In the genomic region with DNA sequence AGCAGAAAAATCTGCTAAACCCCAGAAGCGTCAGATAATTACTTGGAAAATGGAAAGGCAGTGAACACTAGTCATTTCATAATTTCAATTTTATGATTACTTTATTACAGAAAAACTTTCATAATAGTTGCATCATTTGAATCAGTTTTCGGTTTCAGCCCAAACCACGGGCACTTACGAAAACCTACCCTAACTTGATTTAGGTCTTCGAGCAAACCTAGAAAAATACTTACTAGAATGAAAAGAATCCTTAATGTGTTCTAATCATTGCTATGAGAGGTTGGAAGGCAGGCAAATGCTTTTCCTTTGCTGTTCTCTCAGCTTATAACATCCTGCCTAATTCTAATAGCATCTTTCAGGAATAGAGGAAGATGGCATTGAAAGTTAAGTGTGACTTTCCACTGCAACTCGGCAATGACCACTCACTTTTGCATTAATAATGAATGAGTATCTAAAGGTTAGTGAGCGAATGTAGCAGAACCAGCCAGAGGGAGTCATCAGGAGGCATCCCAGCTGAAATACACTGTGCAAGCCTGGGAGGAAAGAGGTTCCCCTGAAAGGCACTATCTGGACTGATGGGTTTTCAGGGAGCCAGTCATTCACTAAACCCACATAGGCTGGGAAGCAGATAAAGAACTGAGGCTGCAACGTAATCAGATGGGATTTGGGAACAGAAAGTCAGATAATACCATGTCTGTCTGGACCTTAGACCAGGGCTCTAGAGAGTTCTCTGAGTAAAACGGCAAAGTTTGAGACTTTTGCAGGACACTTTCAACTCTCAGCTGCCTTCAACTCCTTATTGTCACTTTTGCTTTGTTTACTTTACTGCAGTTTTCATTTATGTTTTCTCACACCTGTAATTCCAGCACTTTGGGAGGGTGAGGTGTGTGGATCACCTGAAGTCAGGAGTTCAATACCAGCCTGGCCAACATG, we compare ENCODE assay signal across 13 cellular contexts.
DNase-seq lines count a peak whose midpoint lies in the region; ATAC-seq and TF ChIP-seq lines count a peak whose summit lies in the region.
"Had no signal": no experiment of that assay in that cellular context is flagged by ENCODE, and none has a peak within 500 bp of the region (broad histone marks: within the 10 kb centered on the region; RNA-seq: fewer than 3 reads in every experiment).

No MANE protein-coding gene starts in this region.

- H3K4me1 Mint-ChIP-seq in activated naive CD8-positive, alpha-beta T cell treated with anti-CD3 and anti-CD28 coated beads, Interleukin-2, amount 10 ng/mL, durations not matched to agents 7 days and 5 days, result peaks cover 42% of the 10 kb centered on the region

- POLR2A ChIA-PET in activated naive CD8-positive, alpha-beta T cell treated with anti-CD3 and anti-CD28 coated beads, Interleukin-2, amount 10 ng/mL, durations not matched to agents 7 days and 5 days (lab: Charles Lee), result interaction anchor here (1.0 to 2.2 kb wide), 4 partner anchors 11 to 288 kb away, joined by 4 to 7 read pairs (median 5); no protein-coding TSS in a partner anchor

- no peaks in the 10 kb centered on the region for H3K4me1 ChIP-seq in upper lobe of right lung
- no peaks in the 10 kb centered on the region for H3K4me1 ChIP-seq in aorta (ENCODE audit: control insufficient read depth in 1 of 2, insufficient read depth in 2 of 2, low read length in 2 of 2)
- H3K4me1 ChIP-seq: uterus had no signal

- no peaks in the 10 kb centered on the region for H3K27me3 ChIP-seq in upper lobe of right lung
- H3K27me3 ChIP-seq in aorta (ENCODE audit: control insufficient read depth in 1 of 2, insufficient read depth in 2 of 2, low read length in 1 of 2), result no peaks in the 10 kb centered on the region
- H3K27me3 ChIP-seq: uterus had no signal

- no peak for TF ChIP-seq CTCF in upper lobe of right lung (IDR thresholded peaks at IDR 0.05)

- H3K9me3 ChIP-seq in upper lobe of right lung (no peaks in the 10 kb centered on the region), aorta (ENCODE audit: control insufficient read depth, low read length) (peaks cover under 1% of the 10 kb centered on the region)
- H3K9me3 ChIP-seq: uterus had no signal

- no peaks in the 10 kb centered on the region for H3K27me3 Mint-ChIP-seq in activated naive CD8-positive, alpha-beta T cell treated with anti-CD3 and anti-CD28 coated beads, Interleukin-2, amount 10 ng/mL, durations not matched to agents 7 days and 5 days

- H3K36me3 Mint-ChIP-seq in activated naive CD8-positive, alpha-beta T cell treated with anti-CD3 and anti-CD28 coated beads, Interleukin-2, amount 10 ng/mL, durations not matched to agents 7 days and 5 days, result peaks cover 62% of the 10 kb centered on the region

- H3K27ac ChIP-seq in upper lobe of right lung (no peak overlapping the region), aorta (ENCODE audit: low read depth in 1 of 2, low read length in 2 of 2) (no peak overlapping the region)
- H3K27ac ChIP-seq: uterus had no signal

- H3K36me3 ChIP-seq in upper lobe of right lung, result no peaks in the 10 kb centered on the region
- no peaks in the 10 kb centered on the region for H3K36me3 ChIP-seq in aorta (ENCODE audit: control insufficient read depth in 1 of 2, insufficient read depth in 2 of 2, low read length in 1 of 2)
- H3K36me3 ChIP-seq: uterus had no signal

- intact Hi-C loops in upper lobe of right lung (cut with DNase I), result loop anchor here (10.0 kb wide), 1 partner anchor 1247 kb away; a partner anchor contains a TSS
- intact Hi-C loops in aorta (cut with DNase I), result no loop called here

- H3K4me3 Mint-ChIP-seq in activated naive CD8-positive, alpha-beta T cell treated with anti-CD3 and anti-CD28 coated beads, Interleukin-2, amount 10 ng/mL, durations not matched to agents 7 days and 5 days, result peak overlapping the region; percentile 58

- peaks cover 26% of the 10 kb centered on the region for H3K9me3 Mint-ChIP-seq in activated naive CD8-positive, alpha-beta T cell treated with anti-CD3 and anti-CD28 coated beads, Interleukin-2, amount 10 ng/mL, durations not matched to agents 7 days and 5 days

- peak; percentile 45 for DNase-seq in stimulated activated CD4-positive, alpha-beta T cell treated with anti-CD3 and anti-CD28 coated beads, Interleukin-1b, Interleukin-23, amount 100 ng/mL, for 48 hours
- DNase-seq in stimulated activated CD4-positive, alpha-beta T cell treated with anti-CD3 and anti-CD28 coated beads, Interleukin-2, amount 100 ng/mL, for 48 hours, result no peak
- DNase-seq in NOMO-1 treated with DMSO at 0.1 percent for 48 hours (lab: John Stamatoyannopoulos, UW; ENCODE audit: unreplicated experiment) (peak; percentile 52), upper lobe of right lung (no peak), NCI-H748 treated with DMSO at 0.1 percent for 48 hours (lab: John Stamatoyannopoulos, UW) (no peak), aorta (no peak)
- DNase-seq in activated naive CD8-positive, alpha-beta T cell treated with anti-CD3 and anti-CD28 coated beads, Interleukin-2, amount 10 ng/mL, durations not matched to agents 7 days and 5 days, result no peak
- DNase-seq: effector CD4-positive, alpha-beta T cell; EL; NCI-H2227 treated with DMSO at 0.1 percent for 48 hours; occipital lobe; uterus had no signal

- H3K27ac Mint-ChIP-seq in activated naive CD8-positive, alpha-beta T cell treated with anti-CD3 and anti-CD28 coated beads, Interleukin-2, amount 10 ng/mL, durations not matched to agents 7 days and 5 days, result peak overlapping the region; percentile 87

- peak; percentile 45 for ATAC-seq in activated naive CD8-positive, alpha-beta T cell treated with anti-CD3 and anti-CD28 coated beads, Interleukin-2, amount 10 ng/mL, durations not matched to agents 7 days and 5 days (ENCODE audit: low read depth)
- ATAC-seq in upper lobe of right lung (peak; percentile 31), HG03354 (IDR thresholded peaks at IDR 0.05; ENCODE audit: poor library complexity, severe bottlenecking, unreplicated experiment) (no peak), aorta (ENCODE audit: low FRiP score) (no peak)

- 85 to 89% methylated on average over 9 of the region's 9 CpGs for WGBS in aorta, 2 donors

- H3K4me3 ChIP-seq in upper lobe of right lung, result no peak overlapping the region
- H3K4me3 ChIP-seq in aorta (ENCODE audit: low read length in 2 of 2), result no peak overlapping the region
- H3K4me3 ChIP-seq: uterus had no signal

Comparison
In these comparisons a context has a peak if more than half of its experiments do, and no peak if none do; other contexts are left out.
1. DNase-seq: peak in stimulated activated CD4-positive, alpha-beta T cell treated with anti-CD3 and anti-CD28 coated beads, Interleukin-1b, Interleukin-23, amount 100 ng/mL, for 48 hours (single experiment) and NOMO-1 treated with DMSO at 0.1 percent for 48 hours (single experiment); none in stimulated activated CD4-positive, alpha-beta T cell treated with anti-CD3 and anti-CD28 coated beads, Interleukin-2, amount 100 ng/mL, for 48 hours (0 of 2), activated naive CD8-positive, alpha-beta T cell treated with anti-CD3 and anti-CD28 coated beads, Interleukin-2, amount 10 ng/mL, durations not matched to agents 7 days and 5 days (single experiment), upper lobe of right lung (single experiment), NCI-H748 treated with DMSO at 0.1 percent for 48 hours (single experiment) and aorta (0 of 2).
2. ATAC-seq: peak in activated naive CD8-positive, alpha-beta T cell treated with anti-CD3 and anti-CD28 coated beads, Interleukin-2, amount 10 ng/mL, durations not matched to agents 7 days and 5 days (single experiment) and upper lobe of right lung (single experiment); none in HG03354 (single experiment) and aorta (single experiment).